Comparison of ENCODE assay signal across 8 cellular contexts in genomic region chr15:56869573-56869972, GRCh38. TPM values are rescaled to one million over a fixed set of nuclear protein-coding genes. Genes with fewer than 3 reads are reported as not detected.
DNase-seq lines count a peak whose midpoint lies in the region; ATAC-seq and TF ChIP-seq lines count a peak whose summit lies in the region.

No MANE protein-coding gene starts in this region.

- POLR2A ChIA-PET in AG04449 (lab: Yijun Ruan, JAX) (no interaction called here), SK-N-SH (lab: Yijun Ruan, JAX) (no interaction called here)

- H3K9me2 ChIP-seq in SK-N-SH = no peaks in the 10 kb centered on the region

- TF ChIP-seq POLR2A in prostate gland (IDR thresholded peaks at IDR 0.05) = no peak

- CTCF ChIA-PET in AG04449 (lab: Yijun Ruan, JAX) (interaction anchor here (0.6 to 2.1 kb wide), 10 partner anchors 26 to 378 kb away, joined by 3 to 12 read pairs (median 4); no protein-coding TSS in a partner anchor), SK-N-SH (lab: Yijun Ruan, JAX) (interaction anchor here (0.6 to 9.0 kb wide), 21 partner anchors 10 to 620 kb away, joined by 3 to 118 read pairs (median 4); partner anchors contain the start of gene TCF12)

- intact Hi-C loops in prostate gland (cut with DNase I) = loop anchor here (5.0 kb wide), 1 partner anchor 372 kb away; no protein-coding TSS in a partner anchor

- no peak for TF ChIP-seq EP300 in SK-N-SH (IDR thresholded peaks at IDR 0.05; ENCODE audit: borderline replicate concordance in 1 of 2, low read depth in 1 of 2, low read length in 1 of 2)

- ATAC-seq in GM18517 (IDR thresholded peaks at IDR 0.05; ENCODE audit: unreplicated experiment) = no peak

- no peaks in the 10 kb centered on the region for H3F3A ChIP-seq in SK-N-SH (replicated peaks; ENCODE audit: insufficient read depth)

- H4K20me1 ChIP-seq in SK-N-SH (ENCODE audit: insufficient read depth) (no peaks in the 10 kb centered on the region), fibroblast of lung (ENCODE audit: control insufficient read depth, extremely low read depth, insufficient read depth, low read length) (no peaks in the 10 kb centered on the region)

- H3K9ac ChIP-seq in SK-N-SH (no peak overlapping the region), fibroblast of lung (ENCODE audit: insufficient read depth, low read length) (no peak overlapping the region)

- H3K4me3 ChIP-seq in AG04449 (ENCODE audit: low read depth, low read length) = no peak overlapping the region
- H3K4me3 ChIP-seq in GM12865 (ENCODE audit: low read depth, low read length) = no peak overlapping the region
- no peak overlapping the region for H3K4me3 ChIP-seq in SK-N-SH (ENCODE audit: low read depth in 2 of 2, low read length in 1 of 2)
- H3K4me3 ChIP-seq in fibroblast of lung (replicated peaks in 1 of 4; ENCODE audit: control extremely low read depth in 1 of 4, insufficient read depth in 1 of 4, low read depth in 3 of 4, low read length in 4 of 4) = no peak overlapping the region
- no peak overlapping the region for H3K4me3 ChIP-seq in prostate gland

- TF ChIP-seq RAD21 in SK-N-SH (IDR thresholded peaks at IDR 0.05; ENCODE audit: low read length) = peak; percentile 82

- H3K79me2 ChIP-seq in SK-N-SH (ENCODE audit: insufficient read depth) = no peaks in the 10 kb centered on the region
- no peaks in the 10 kb centered on the region for H3K79me2 ChIP-seq in fibroblast of lung (ENCODE audit: control insufficient read depth, insufficient read depth, low read length)

- TF ChIP-seq CTCF in AG04449 (IDR thresholded peaks at IDR 0.05; ENCODE audit: insufficient read depth, low read length, missing control alignments) = peak; percentile 26
- peak; percentile 32 for TF ChIP-seq CTCF in GM12865 (IDR thresholded peaks at IDR 0.05; ENCODE audit: insufficient read depth, low read depth, low read length, missing control alignments)
- peak; percentile 67 for TF ChIP-seq CTCF in SK-N-SH (IDR thresholded peaks at IDR 0.05)
- peak; percentile 41 to 51 for TF ChIP-seq CTCF in fibroblast of lung (conservative IDR thresholded peaks at IDR 0.05 in 1 of 2, IDR thresholded peaks at IDR 0.05 in 1 of 2; ENCODE audit: low read depth in 1 of 2, low read length in 2 of 2)
- TF ChIP-seq CTCF in prostate gland (IDR thresholded peaks at IDR 0.05) = peak; percentile 19 to 43 (median 34)

- DNase-seq in AG04449 (ENCODE audit: low read depth, low spot score) (no peak), GM12865 (ENCODE audit: low read depth) (peak; percentile 45), SK-N-SH (peak; percentile 27), fibroblast of lung (ENCODE audit: low read depth in 2 of 2) (peak; percentile 7 to 34), prostate gland (ENCODE audit: low spot score) (no peak), KG1 (lab: John Stamatoyannopoulos, UW) (no peak), NCI-H2171 (lab: John Stamatoyannopoulos, UW) (no peak)

- H3K9me3 ChIP-seq in SK-N-SH (no peaks in the 10 kb centered on the region), fibroblast of lung (ENCODE audit: control insufficient read depth, insufficient read depth, low read depth, low read length) (no peaks in the 10 kb centered on the region), prostate gland (no peaks in the 10 kb centered on the region)

- no peaks in the 10 kb centered on the region for H3K27me3 ChIP-seq in SK-N-SH (ENCODE audit: insufficient read depth)
- no peaks in the 10 kb centered on the region for H3K27me3 ChIP-seq in fibroblast of lung (ENCODE audit: control insufficient read depth, insufficient read depth, low read length)
- no peaks in the 10 kb centered on the region for H3K27me3 ChIP-seq in prostate gland (replicated peaks; ENCODE audit: insufficient read depth)

- 45% methylated on average over 3 of the region's 3 CpGs for WGBS in SK-N-SH (ENCODE audit: low lambda C conversion rate)
- WGBS in prostate gland = 73% methylated on average over 3 of the region's 3 CpGs

- H3K36me3 ChIP-seq in SK-N-SH (replicated peaks in 1 of 2; ENCODE audit: control insufficient read depth in 1 of 2, insufficient read depth in 2 of 2, low read length in 1 of 2) (no peaks in the 10 kb centered on the region), fibroblast of lung (ENCODE audit: control insufficient read depth, insufficient read depth, low read length) (no peaks in the 10 kb centered on the region), prostate gland (no peaks in the 10 kb centered on the region)

- H3K27ac ChIP-seq in SK-N-SH (ENCODE audit: low read depth in 2 of 2, low read length in 1 of 2) (no peak overlapping the region), fibroblast of lung (ENCODE audit: insufficient read depth, low read length) (no peak overlapping the region), prostate gland (no peak overlapping the region)

- H3K4me1 ChIP-seq in SK-N-SH (ENCODE audit: control insufficient read depth in 1 of 2, insufficient read depth in 2 of 2, low read depth in 1 of 2, low read length in 1 of 2) (peaks cover 0 to 11% of the 10 kb centered on the region in 2 experiments; a peak in 2 of 4 replicates), fibroblast of lung (ENCODE audit: control insufficient read depth, extremely low read depth, insufficient read depth, low read length) (peaks cover 6% of the 10 kb centered on the region), prostate gland (replicated peaks) (no peaks in the 10 kb centered on the region)

- no peak overlapping the region for H3K4me2 ChIP-seq in SK-N-SH
- no peak overlapping the region for H3K4me2 ChIP-seq in fibroblast of lung (ENCODE audit: extremely low read depth, insufficient read depth, low read length)

- no peak overlapping the region for H2AFZ ChIP-seq in SK-N-SH (ENCODE audit: low read depth)
- no peak overlapping the region for H2AFZ ChIP-seq in fibroblast of lung (ENCODE audit: low read length)

TF ChIP-seq in SK-N-SH, 30 proteins besides CTCF, POLR2A, EP300 and RAD21:
- TF ChIP-seq, protein P1, sequence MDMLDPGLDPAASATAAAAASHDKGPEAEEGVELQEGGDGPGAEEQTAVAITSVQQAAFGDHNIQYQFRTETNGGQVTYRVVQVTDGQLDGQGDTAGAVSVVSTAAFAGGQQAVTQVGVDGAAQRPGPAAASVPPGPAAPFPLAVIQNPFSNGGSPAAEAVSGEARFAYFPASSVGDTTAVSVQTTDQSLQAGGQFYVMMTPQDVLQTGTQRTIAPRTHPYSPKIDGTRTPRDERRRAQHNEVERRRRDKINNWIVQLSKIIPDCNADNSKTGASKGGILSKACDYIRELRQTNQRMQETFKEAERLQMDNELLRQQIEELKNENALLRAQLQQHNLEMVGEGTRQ (IDR thresholded peaks at IDR 0.05; ENCODE audit: borderline replicate concordance, low read depth, low read length) = no peak
- TF ChIP-seq, protein P2, sequence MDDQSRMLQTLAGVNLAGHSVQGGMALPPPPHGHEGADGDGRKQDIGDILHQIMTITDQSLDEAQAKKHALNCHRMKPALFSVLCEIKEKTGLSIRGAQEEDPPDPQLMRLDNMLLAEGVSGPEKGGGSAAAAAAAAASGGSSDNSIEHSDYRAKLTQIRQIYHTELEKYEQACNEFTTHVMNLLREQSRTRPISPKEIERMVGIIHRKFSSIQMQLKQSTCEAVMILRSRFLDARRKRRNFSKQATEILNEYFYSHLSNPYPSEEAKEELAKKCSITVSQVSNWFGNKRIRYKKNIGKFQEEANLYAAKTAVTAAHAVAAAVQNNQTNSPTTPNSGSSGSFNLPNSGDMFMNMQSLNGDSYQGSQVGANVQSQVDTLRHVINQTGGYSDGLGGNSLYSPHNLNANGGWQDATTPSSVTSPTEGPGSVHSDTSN (IDR thresholded peaks at IDR 0.05) = no peak
- TF ChIP-seq MEF2A (IDR thresholded peaks at IDR 0.05; ENCODE audit: borderline replicate concordance, low read depth) (no peak), GATA2 (CRISPR knock-in tag; IDR thresholded peaks at IDR 0.05) (no peak), TEAD4 (IDR thresholded peaks at IDR 0.05; ENCODE audit: borderline replicate concordance, insufficient read depth) (no peak), SMC3 (IDR thresholded peaks at IDR 0.05; ENCODE audit: low read depth, low read length) (peak; percentile 80)

RNA-seq across cellular contexts. Expression of gene TCF12, which starts 48.9 kb away (rescaled TPM):
- polyA plus RNA-seq in SK-N-SH (2012; rRNA removed) (49.6 and 50.6 TPM in 2 replicates), fibroblast of lung (105 and 309 TPM in 2 replicates)
- 48.4 and 57.3 TPM in 2 replicates for polyA plus RNA-seq in SK-N-SH (2012; cell fraction: cytosol; rRNA removed)
- polyA plus RNA-seq in SK-N-SH (2012; cell fraction: nucleus; rRNA removed) = 44.5 and 54.7 TPM in 2 replicates
- total RNA-seq in fibroblast of lung (125 and 232 TPM in 2 replicates), prostate gland (100 to 1,000 TPM in 1 of 2 donors, 10 to 100 TPM in 1; 95.4 to 123 TPM)
- polyA plus RNA-seq in fibroblast of lung (2012) = 50.2 and 134 TPM in 2 replicates
- 224 and 457 TPM in 2 replicates for polyA minus RNA-seq in fibroblast of lung (ENCODE audit: low replicate concordance)

Comparison
In these comparisons a context has a peak if more than half of its experiments do, and no peak if none do; other contexts are left out.
1. DNase-seq: peak in GM12865 (single experiment), SK-N-SH (single experiment) and fibroblast of lung (2 of 2); none in AG04449 (single experiment), prostate gland (single experiment), KG1 (single experiment) and NCI-H2171 (single experiment).
2. Peak in every context shown above with its lines, with median percentiles within 50 percentile points of each other: CTCF ChIP-seq.